Comparison of ENCODE assay signal across 12 cellular contexts in genomic region chr6:127464161-127464880, GRCh38. TPM values are rescaled to one million over a fixed set of nuclear protein-coding genes. Genes with fewer than 3 reads are reported as not detected.
A peak's percentile ranks its signal among the peaks of the same experiment; 100 is the strongest.
DNase-seq lines count a peak whose midpoint lies in the region; ATAC-seq, FAIRE-seq and TF ChIP-seq lines count a peak whose summit lies in the region.
"Had no signal": no experiment of that assay in that cellular context is flagged by ENCODE, and none has a peak within 500 bp of the region (broad histone marks: within the 10 kb centered on the region; RNA-seq: fewer than 3 reads in every experiment).

No MANE protein-coding gene starts in this region.

- H3K9ac ChIP-seq in HCT116 (ENCODE audit: low read length) = no peak overlapping the region

- no peaks in the 10 kb centered on the region for H3K9me3 Mint-ChIP-seq in chondrocyte (ENCODE audit: low read depth)
- H3K9me3 Mint-ChIP-seq: GM23338 had no signal

- no peak for TF ChIP-seq RAD21 in HCT116 (IDR thresholded peaks at IDR 0.05; ENCODE audit: low read depth)

- H3K4me3 ChIP-seq in HCT116 (replicated peaks in 1 of 2; ENCODE audit: low read depth in 1 of 2, low read length in 2 of 2) (no peak overlapping the region), lung (no peak overlapping the region), transverse colon (no peak overlapping the region)
- H3K4me3 ChIP-seq: GM23338, SJCRH30 had no signal

- POLR2A ChIA-PET in HCT116 (lab: Charles Lee) = no interaction called here

- DNase-seq in HCT116 (ENCODE audit: low read depth, low spot score) = no peak
- no peak for DNase-seq in chondrocyte (ENCODE audit: low spot score)
- no peak for DNase-seq in lung (ENCODE audit: low spot score)
- no peak for DNase-seq in transverse colon
- DNase-seq in RCC 7860 (ENCODE audit: low spot score) = no peak
- no peak for DNase-seq in SW 1271 (lab: John Stamatoyannopoulos, UW)
- DNase-seq in COLO829 (ENCODE audit: low spot score) = no peak

- TF ChIP-seq CTCF in HCT116 (IDR thresholded peaks at IDR 0.05 in 2 of 3, conservative IDR thresholded peaks at IDR 0.05 in 1 of 3; ENCODE audit: borderline replicate concordance in 1 of 3, insufficient read depth in 1 of 3, low read depth in 2 of 3, low read length in 2 of 3) = no peak
- no peak for TF ChIP-seq CTCF in chondrocyte (IDR thresholded peaks at IDR 0.05)
- TF ChIP-seq CTCF in lung (IDR thresholded peaks at IDR 0.05; ENCODE audit: control extremely low read depth, extremely low read depth) = no peak
- no peak for TF ChIP-seq CTCF in transverse colon (IDR thresholded peaks at IDR 0.05)

- H2AFZ ChIP-seq in HCT116 (ENCODE audit: low read depth, low read length, poor library complexity, severe bottlenecking) = peak overlapping the region; percentile 28
- H2AFZ ChIP-seq: GM23338 had no signal

- no peaks in the 10 kb centered on the region for H4K20me1 ChIP-seq in HCT116 (ENCODE audit: insufficient read depth)

- in situ Hi-C loops in transverse colon (cut with MboI; ENCODE audit: low pct_ligation_motif_present in 1 of 4, low pct_unique_long_range_greater_than_20kb in 1 of 4, low sequenced_read_pairs in 3 of 4) = loop anchor here in 1 of 4 donors (5.0 kb wide), 1 partner anchor 83 kb away; no protein-coding TSS in a partner anchor

- H3K4me2 ChIP-seq in HCT116 (ENCODE audit: low read length) = no peak overlapping the region
- H3K4me2 ChIP-seq: GM23338 had no signal

- H3K9me3 ChIP-seq in HCT116 (ENCODE audit: control insufficient read depth in 1 of 2, insufficient read depth in 1 of 2, low read depth in 1 of 2, low read length in 2 of 2) (no peaks in the 10 kb centered on the region), lung (ENCODE audit: control insufficient read depth in 2 of 2, insufficient read depth in 1 of 2, low read length in 1 of 2) (no peaks in the 10 kb centered on the region), transverse colon (no peaks in the 10 kb centered on the region)
- H3K9me3 ChIP-seq: SJCRH30 had no signal

- no peak overlapping the region for H3K4me3 Mint-ChIP-seq in chondrocyte (ENCODE audit: unreplicated experiment)
- H3K4me3 Mint-ChIP-seq: GM23338 had no signal

- H3K4me1 ChIP-seq in HCT116 (ENCODE audit: control insufficient read depth in 1 of 2, insufficient read depth in 2 of 2, low read length in 2 of 2) (no peaks in the 10 kb centered on the region), lung (ENCODE audit: control insufficient read depth in 2 of 2, insufficient read depth in 2 of 2, low read length in 2 of 2) (no peaks in the 10 kb centered on the region), transverse colon (peaks cover 0 to 12% (median 0%) of the 10 kb centered on the region in 4 donors)

- FAIRE-seq in RCC 7860 (lab: Jason Lieb, UNC) = no peak

- no peaks in the 10 kb centered on the region for H3K27me3 ChIP-seq in HCT116 (ENCODE audit: insufficient read depth, low read length)
- H3K27me3 ChIP-seq in lung (ENCODE audit: control insufficient read depth, insufficient read depth) = no peaks in the 10 kb centered on the region
- no peaks in the 10 kb centered on the region for H3K27me3 ChIP-seq in transverse colon
- H3K27me3 ChIP-seq: SJCRH30 had no signal

- intact Hi-C loops in HCT116 (cut with micrococcal nuclease) (no loop called here), transverse colon (cut with DNase I; ENCODE audit: low total_unique reads) (loop anchor here (10.0 kb wide), 1 partner anchor 50 kb away; the partner anchor contains the start of gene MTCL3)

- H3K36me3 ChIP-seq in HCT116 (ENCODE audit: control insufficient read depth in 1 of 2, insufficient read depth in 2 of 2, low read length in 2 of 2) (no peaks in the 10 kb centered on the region), lung (ENCODE audit: control insufficient read depth in 2 of 2, insufficient read depth in 2 of 2, low read length in 2 of 2) (no peaks in the 10 kb centered on the region), transverse colon (no peaks in the 10 kb centered on the region)
- H3K36me3 ChIP-seq: SJCRH30 had no signal

- CTCF ChIA-PET in HCT116 (lab: Charles Lee) = interaction anchor here (1.2 to 4.6 kb wide), 3 partner anchors 63 to 226 kb away, joined by 3 to 24 read pairs (median 7); no protein-coding TSS in a partner anchor

- RAD21 ChIA-PET in HCT116 (lab: Charles Lee; ENCODE audit: low non-redundant PET in 1 of 2, low total read pairs in 2 of 2, uncharacterized antibody in 2 of 2, unreplicated experiment in 2 of 2) = no interaction called here

- no peak for TF ChIP-seq EP300 in transverse colon (IDR thresholded peaks at IDR 0.05; ENCODE audit: low read depth)

- no peak for TF ChIP-seq POLR2A in HCT116 (IDR thresholded peaks at IDR 0.05; ENCODE audit: borderline replicate concordance, extremely low read depth, insufficient read depth, insufficient read length)
- no peak for TF ChIP-seq POLR2A in transverse colon (IDR thresholded peaks at IDR 0.05)

- H3K27ac ChIP-seq in HCT116 (ENCODE audit: low read depth, low read length) (no peak overlapping the region), lung (ENCODE audit: low read depth in 1 of 2, low read length in 1 of 2) (peak overlapping the region in 1 of 2 donors; percentile 75), transverse colon (peak overlapping the region; percentile 5 to 73 (median 60))
- H3K27ac ChIP-seq: SJCRH30 had no signal

- H3K79me2 ChIP-seq in HCT116 (ENCODE audit: insufficient read depth, low read length) = no peaks in the 10 kb centered on the region

- peak overlapping the region; percentile 84 for H3K27ac Mint-ChIP-seq in chondrocyte (ENCODE audit: unreplicated experiment)
- H3K27ac Mint-ChIP-seq: GM23338 had no signal

- H3K9me2 ChIP-seq in HCT116 (ENCODE audit: insufficient read depth) = no peaks in the 10 kb centered on the region

- ATAC-seq in HCT116 = no peak
- ATAC-seq in lung (ENCODE audit: insufficient read depth, low FRiP score) = peak; percentile 72
- ATAC-seq in GM21360 (IDR thresholded peaks at IDR 0.05; ENCODE audit: unreplicated experiment) = no peak

- H3K4me1 Mint-ChIP-seq in chondrocyte (ENCODE audit: low read depth) = peaks cover 37% of the 10 kb centered on the region

- no peaks in the 10 kb centered on the region for H3K36me3 Mint-ChIP-seq in chondrocyte (ENCODE audit: low read depth)

- WGBS in lung, 2 donors = 37 to 51% methylated on average over 6 of the region's 6 CpGs
- 45 to 50% methylated on average over 6 of the region's 6 CpGs for WGBS in transverse colon (ENCODE audit: low coverage in 1 of 2), 2 donors

- no TSS peak for BruUV-seq in HCT116 (replicated peaks; lab: Mats Ljungman, UMichigan)

- no peaks in the 10 kb centered on the region for H3K27me3 Mint-ChIP-seq in chondrocyte (ENCODE audit: low read depth)

TF ChIP-seq in HCT116, 20 proteins besides CTCF, POLR2A, EP300 and RAD21:
- TF ChIP-seq ELF1 (IDR thresholded peaks at IDR 0.05; ENCODE audit: borderline replicate concordance, low read depth) = no peak
- no peak for TF ChIP-seq ZNF274 (IDR thresholded peaks at IDR 0.05; ENCODE audit: low read depth, low read length)
- no peak for TF ChIP-seq JUND (IDR thresholded peaks at IDR 0.05)
- TF ChIP-seq, protein P1, sequence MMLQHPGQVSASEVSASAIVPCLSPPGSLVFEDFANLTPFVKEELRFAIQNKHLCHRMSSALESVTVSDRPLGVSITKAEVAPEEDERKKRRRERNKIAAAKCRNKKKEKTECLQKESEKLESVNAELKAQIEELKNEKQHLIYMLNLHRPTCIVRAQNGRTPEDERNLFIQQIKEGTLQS (IDR thresholded peaks at IDR 0.05) = no peak
- TF ChIP-seq TCF7L2 (IDR thresholded peaks at IDR 0.05; ENCODE audit: borderline replicate concordance, extremely low read depth, insufficient read depth, insufficient read length) = no peak
- no peak for TF ChIP-seq YY1 (IDR thresholded peaks at IDR 0.05; ENCODE audit: extremely low read depth, insufficient replicate concordance, low read depth, low read length)
- no peak for TF ChIP-seq EZH2 (IDR thresholded peaks at IDR 0.05)
- TF ChIP-seq POLR2AphosphoS5 (IDR thresholded peaks at IDR 0.05; ENCODE audit: low read depth, low read length) = no peak
- TF ChIP-seq MAX (IDR thresholded peaks at IDR 0.05) = no peak

RNA-seq across cellular contexts. Expression of gene KIAA0408, which starts 5.1 kb away (rescaled TPM):
- total RNA-seq in HCT116 (2021; ENCODE audit: unreplicated experiment) (0.25 TPM), chondrocyte (0.45 to 1.2 TPM in 2 of 3 replicates, not detected in the other), lung (10 to 100 TPM; 28.7 to 73.0 TPM), transverse colon (1 to 10 TPM; 4.9 to 8.9 (median 7.3) TPM)
- polyA plus RNA-seq in HCT116 (2012) = 0.05 TPM in 1 of 2 replicates, not detected in the other
- polyA plus RNA-seq in lung = 10 to 100 TPM in 1 of 2 donors, 1 to 10 TPM in 1; 2.9 to 13.0 TPM
- total RNA-seq: dermis microvascular lymphatic vessel endothelial cell, NCI-H460 had no signal
